1 cellular context compared by ENCODE assay signal in the genomic region with DNA sequence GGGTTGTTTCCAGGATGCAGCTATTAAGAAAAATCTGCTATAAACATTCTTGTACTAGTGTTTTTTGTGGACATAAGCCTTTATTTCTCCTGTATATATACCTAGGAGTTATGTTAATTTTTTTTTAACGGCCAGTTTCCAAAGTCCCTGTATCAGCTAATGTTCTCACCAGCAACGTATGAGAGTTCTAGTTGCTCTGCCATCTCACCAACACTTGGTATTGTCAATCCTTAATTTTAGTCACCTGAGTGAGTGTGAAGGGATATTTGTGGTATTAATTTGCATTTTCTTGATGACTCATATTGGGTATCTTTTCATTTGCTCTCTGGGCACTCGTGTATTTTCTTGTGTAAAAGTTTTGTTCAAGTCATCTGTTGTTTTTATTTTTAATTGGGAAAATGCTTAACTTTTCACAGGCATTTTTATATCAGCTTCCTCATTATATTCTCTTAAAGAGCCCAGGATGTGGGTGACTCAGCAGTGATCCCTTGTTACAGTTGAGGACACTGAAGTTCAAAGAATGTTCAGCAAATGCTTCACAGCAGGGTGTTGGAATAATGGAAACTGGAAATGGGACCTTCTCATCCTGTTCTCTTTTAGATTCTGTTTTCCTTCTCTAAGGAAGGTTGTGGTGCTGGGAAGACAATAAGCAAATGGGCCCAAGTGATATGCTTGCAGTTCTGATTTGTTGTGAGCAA.
A peak's percentile ranks its signal among the peaks of the same experiment; 100 is the strongest.
TF ChIP-seq lines count a peak whose summit lies in the region.

No MANE protein-coding gene starts in this region.

TF ChIP-seq in HCT116, 20 proteins besides CTCF, POLR2A, EP300 and RAD21 (continued from another document):
- TF ChIP-seq, protein P1, sequence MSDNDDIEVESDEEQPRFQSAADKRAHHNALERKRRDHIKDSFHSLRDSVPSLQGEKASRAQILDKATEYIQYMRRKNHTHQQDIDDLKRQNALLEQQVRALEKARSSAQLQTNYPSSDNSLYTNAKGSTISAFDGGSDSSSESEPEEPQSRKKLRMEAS (IDR thresholded peaks at IDR 0.05): peak; percentile 24; the same call in 1 of the 2 replicates
TF ChIP-seq in HCT116: peak in this region for 5.
